ENCODE assay signal across 22 cellular contexts in genomic region chr15:63226155-63226883, GRCh38. TPM values are rescaled to one million over a fixed set of nuclear protein-coding genes. Genes with fewer than 3 reads are reported as not detected.
A peak's percentile ranks its signal among the peaks of the same experiment; 100 is the strongest.
DNase-seq lines count a peak whose midpoint lies in the region; ATAC-seq, FAIRE-seq and TF ChIP-seq lines count a peak whose summit lies in the region.
"Had no signal": no experiment of that assay in that cellular context is flagged by ENCODE, and none has a peak within 500 bp of the region (broad histone marks: within the 10 kb centered on the region; RNA-seq: fewer than 3 reads in every experiment).

No MANE protein-coding gene starts in this region.

- H3K4me3 ChIP-seq in tibial nerve = no peak overlapping the region
- H3K4me3 ChIP-seq: left lung, spleen had no signal

- H3K27me3 Mint-ChIP-seq in activated T-cell treated with anti-CD3 and anti-CD28 coated beads, Interleukin-2, amount 50 U/mL, for 72 hours (ENCODE audit: low read depth) = no peaks in the 10 kb centered on the region
- no peaks in the 10 kb centered on the region for H3K27me3 Mint-ChIP-seq in activated T-cell treated with anti-CD3 and anti-CD28 coated beads, Interleukin-2, amount 50 U/mL, for 4 hours (ENCODE audit: low read depth)
- peaks cover 0 to 3% (median 2%) of the 10 kb centered on the region in 3 donors for H3K27me3 Mint-ChIP-seq in immature natural killer cell (ENCODE audit: low read depth in 3 of 3)
- H3K27me3 Mint-ChIP-seq in activated CD4-positive, alpha-beta memory T cell treated with anti-CD3 and anti-CD28 coated beads for 36 hours = no peaks in the 10 kb centered on the region
- H3K27me3 Mint-ChIP-seq: stimulated activated naive CD8-positive, alpha-beta T cell treated with anti-CD3 and anti-CD28 coated beads, Interleukin-15, amount 100 ng/mL, for 72 hours had no signal

- H3K27ac Mint-ChIP-seq in activated T-cell treated with anti-CD3 and anti-CD28 coated beads, Interleukin-2, amount 50 U/mL, for 72 hours = peak overlapping the region; percentile 73
- H3K27ac Mint-ChIP-seq in immature natural killer cell = peak overlapping the region; percentile 83 to 94 (median 90)
- H3K27ac Mint-ChIP-seq in activated CD4-positive, alpha-beta memory T cell treated with anti-CD3 and anti-CD28 coated beads for 36 hours = no peak overlapping the region

- no peaks in the 10 kb centered on the region for H3K9me3 Mint-ChIP-seq in activated T-cell treated with anti-CD3 and anti-CD28 coated beads, Interleukin-2, amount 50 U/mL, for 72 hours
- no peaks in the 10 kb centered on the region for H3K9me3 Mint-ChIP-seq in activated T-cell treated with anti-CD3 and anti-CD28 coated beads, Interleukin-2, amount 50 U/mL, for 4 hours
- no peaks in the 10 kb centered on the region for H3K9me3 Mint-ChIP-seq in immature natural killer cell
- H3K9me3 Mint-ChIP-seq in activated CD4-positive, alpha-beta memory T cell treated with anti-CD3 and anti-CD28 coated beads for 36 hours = no peaks in the 10 kb centered on the region
- H3K9me3 Mint-ChIP-seq: stimulated activated naive CD8-positive, alpha-beta T cell treated with anti-CD3 and anti-CD28 coated beads, Interleukin-15, amount 100 ng/mL, for 72 hours had no signal

- H3K4me1 Mint-ChIP-seq in activated T-cell treated with anti-CD3 and anti-CD28 coated beads, Interleukin-2, amount 50 U/mL, for 72 hours (ENCODE audit: low read depth) = peaks cover 78% of the 10 kb centered on the region
- peaks cover 70% of the 10 kb centered on the region for H3K4me1 Mint-ChIP-seq in activated T-cell treated with anti-CD3 and anti-CD28 coated beads, Interleukin-2, amount 50 U/mL, for 4 hours (ENCODE audit: low read depth)
- H3K4me1 Mint-ChIP-seq in immature natural killer cell = peaks cover 76 to 85% of the 10 kb centered on the region in 2 donors
- peaks cover 57% of the 10 kb centered on the region for H3K4me1 Mint-ChIP-seq in activated CD4-positive, alpha-beta memory T cell treated with anti-CD3 and anti-CD28 coated beads for 36 hours (ENCODE audit: low read depth)

- no peaks in the 10 kb centered on the region for H3K9me3 ChIP-seq in tibial nerve
- H3K9me3 ChIP-seq: left lung, spleen had no signal

- peaks cover 0 to 6% (median 0%) of the 10 kb centered on the region in 3 donors for H3K36me3 ChIP-seq in tibial nerve
- H3K36me3 ChIP-seq: left lung had no signal

- H3K4me1 ChIP-seq in tibial nerve = peaks cover 0 to 37% (median 9%) of the 10 kb centered on the region in 4 donors

- ATAC-seq in activated T-cell treated with anti-CD3 and anti-CD28 coated beads, Interleukin-2, amount 50 U/mL, for 72 hours (replicated peaks in 1 of 2) = no peak
- ATAC-seq in activated T-cell treated with anti-CD3 and anti-CD28 coated beads, Interleukin-2, amount 50 U/mL, for 4 hours = no peak
- ATAC-seq: left lung; stimulated activated naive CD8-positive, alpha-beta T cell treated with anti-CD3 and anti-CD28 coated beads, Interleukin-15, amount 100 ng/mL, for 72 hours had no signal

- peak overlapping the region; percentile 49 to 68 for H3K4me3 Mint-ChIP-seq in activated T-cell treated with anti-CD3 and anti-CD28 coated beads, Interleukin-2, amount 50 U/mL, for 72 hours
- H3K4me3 Mint-ChIP-seq in activated T-cell treated with anti-CD3 and anti-CD28 coated beads, Interleukin-2, amount 50 U/mL, for 4 hours = no peak overlapping the region
- H3K4me3 Mint-ChIP-seq in immature natural killer cell = peak overlapping the region; percentile 63 to 80 (median 75)
- no peak overlapping the region for H3K4me3 Mint-ChIP-seq in activated CD4-positive, alpha-beta memory T cell treated with anti-CD3 and anti-CD28 coated beads for 36 hours

- no peak for FAIRE-seq in GM12892 (lab: Jason Lieb, UNC)
- FAIRE-seq: colon, D721Med, H54 had no signal

- POLR2A ChIA-PET in activated CD4-positive, alpha-beta memory T cell treated with anti-CD3 and anti-CD28 coated beads for 36 hours (lab: Charles Lee) = interaction anchor here (1.3 kb wide), 1 partner anchor 13 kb away, joined by 3 read pairs; no protein-coding TSS in a partner anchor

- H3K27ac ChIP-seq in VCaP (0 out of 2 replicates have a peak overlapping the region, but pooled peaks have one; percentile 5), tibial nerve (peak overlapping the region in 3 of 4 donors; percentile 22 to 52 (median 48))

- H3K36me3 Mint-ChIP-seq in activated T-cell treated with anti-CD3 and anti-CD28 coated beads, Interleukin-2, amount 50 U/mL, for 72 hours (ENCODE audit: insufficient read depth in 2 of 2) = peaks cover 3 to 12% of the 10 kb centered on the region in 2 donors
- peaks cover 41% of the 10 kb centered on the region for H3K36me3 Mint-ChIP-seq in activated T-cell treated with anti-CD3 and anti-CD28 coated beads, Interleukin-2, amount 50 U/mL, for 4 hours (ENCODE audit: insufficient read depth)
- H3K36me3 Mint-ChIP-seq in immature natural killer cell = peaks cover 0 to 9% (median 3%) of the 10 kb centered on the region in 3 donors
- H3K36me3 Mint-ChIP-seq in activated CD4-positive, alpha-beta memory T cell treated with anti-CD3 and anti-CD28 coated beads for 36 hours = peaks cover 13% of the 10 kb centered on the region

- CTCF ChIA-PET in activated CD4-positive, alpha-beta memory T cell treated with anti-CD3 and anti-CD28 coated beads for 36 hours (lab: Charles Lee) = interaction anchor here (0.8 to 1.5 kb wide), 2 partner anchors 14 to 60 kb away, joined by 3 read pairs; no protein-coding TSS in a partner anchor

- no peaks in the 10 kb centered on the region for H3K27me3 ChIP-seq in tibial nerve
- H3K27me3 ChIP-seq: left lung, spleen had no signal

- intact Hi-C loops in activated CD4-positive, alpha-beta memory T cell treated with anti-CD3 and anti-CD28 coated beads for 36 hours (cut with micrococcal nuclease) = no loop called here

- no peak for TF ChIP-seq EP300 in tibial nerve (IDR thresholded peaks at IDR 0.05)

- WGBS in tibial nerve, 2 donors = 63 to 67% methylated on average over 6 of the region's 6 CpGs

- DNase-seq in activated T-cell treated with anti-CD3 and anti-CD28 coated beads, Interleukin-2, amount 50 U/mL, for 72 hours = no peak
- DNase-seq in activated T-cell treated with anti-CD3 and anti-CD28 coated beads, Interleukin-2, amount 50 U/mL, for 4 hours = no peak
- DNase-seq in immature natural killer cell (peak; percentile 36 to 51 (median 39)), tibial nerve (ENCODE audit: low spot score in 2 of 2) (no peak), anterior cingulate cortex (lab: John Stamatoyannopoulos, UW) (no peak), GM12892 (ENCODE audit: insufficient read length) (no peak)
- DNase-seq in activated CD4-positive, alpha-beta memory T cell treated with anti-CD3 and anti-CD28 coated beads for 36 hours = no peak
- DNase-seq: activated CD4-positive, CD25-positive, alpha-beta regulatory T cell treated with anti-CD3 and anti-CD28 coated beads, Interleukin-2, amount 50 U/mL, for 72 hours; activated T-cell treated with anti-CD3 and anti-CD28 coated beads for 4 hours; GDM1; KG1; left lung; NCI-H1105; NCI-H2171; NCI-H82; RPMI8226; spleen; stimulated activated naive CD8-positive, alpha-beta T cell treated with anti-CD3 and anti-CD28 coated beads, Interleukin-15, amount 100 ng/mL, for 72 hours had no signal

- TF ChIP-seq POLR2A in tibial nerve (IDR thresholded peaks at IDR 0.05) (no peak), GM12892 (IDR thresholded peaks at IDR 0.05; ENCODE audit: low read depth, low read length) (no peak)

- TF ChIP-seq CTCF in VCaP (conservative IDR thresholded peaks at IDR 0.05) (no peak), tibial nerve (IDR thresholded peaks at IDR 0.05) (no peak)

RNA-seq across cellular contexts. Expression of gene RAB8B, which starts 36.9 kb away (rescaled TPM):
- total RNA-seq in activated T-cell treated with anti-CD3 and anti-CD28 coated beads, Interleukin-2, amount 50 U/mL, for 72 hours = 100 to 1,000 TPM; 122 to 157 TPM
- 100 to 1,000 TPM; 127 to 166 (median 152) TPM for total RNA-seq in activated T-cell treated with anti-CD3 and anti-CD28 coated beads, Interleukin-2, amount 50 U/mL, for 4 hours
- 100 to 1,000 TPM in 1 of 3 donors, 10 to 100 TPM in 2; 64.6 to 123 (median 79.7) TPM for polyA plus RNA-seq in immature natural killer cell
- total RNA-seq in tibial nerve = 10 to 100 TPM; 32.9 to 45.0 (median 42.5) TPM
- 100 to 1,000 TPM; 109 to 119 TPM for total RNA-seq in activated CD4-positive, alpha-beta memory T cell treated with anti-CD3 and anti-CD28 coated beads for 36 hours
- 73.7 TPM for polyA plus RNA-seq in GM12892 (2012; ENCODE audit: missing spikeins)

RNA-seq across cellular contexts. Expression of gene APH1B, which starts 51.1 kb away (rescaled TPM):
- 10 to 100 TPM; 24.4 to 30.6 TPM for total RNA-seq in activated T-cell treated with anti-CD3 and anti-CD28 coated beads, Interleukin-2, amount 50 U/mL, for 72 hours
- 1 to 10 TPM; 1.9 to 4.2 (median 3.7) TPM for total RNA-seq in activated T-cell treated with anti-CD3 and anti-CD28 coated beads, Interleukin-2, amount 50 U/mL, for 4 hours
- 1 to 10 TPM; 4.8 to 7.8 (median 5.7) TPM for polyA plus RNA-seq in immature natural killer cell
- total RNA-seq in tibial nerve = 10 to 100 TPM; 11.0 to 18.4 (median 16.1) TPM
- 1 to 10 TPM; 6.6 to 7.0 TPM for total RNA-seq in activated CD4-positive, alpha-beta memory T cell treated with anti-CD3 and anti-CD28 coated beads for 36 hours
- 10.3 TPM for polyA plus RNA-seq in GM12892 (2012; ENCODE audit: missing spikeins)

Comparison
In these comparisons a context has a peak if more than half of its experiments do, and no peak if none do; other contexts are left out.
1. H3K4me3 Mint-ChIP-seq: peak in activated T-cell treated with anti-CD3 and anti-CD28 coated beads, Interleukin-2, amount 50 U/mL, for 72 hours (2 of 2) and immature natural killer cell (5 of 5); none in activated T-cell treated with anti-CD3 and anti-CD28 coated beads, Interleukin-2, amount 50 U/mL, for 4 hours (single experiment) and activated CD4-positive, alpha-beta memory T cell treated with anti-CD3 and anti-CD28 coated beads for 36 hours (single experiment).
2. DNase-seq: peak in immature natural killer cell (3 of 3); none in activated T-cell treated with anti-CD3 and anti-CD28 coated beads, Interleukin-2, amount 50 U/mL, for 72 hours (0 of 2), activated T-cell treated with anti-CD3 and anti-CD28 coated beads, Interleukin-2, amount 50 U/mL, for 4 hours (single experiment), tibial nerve (0 of 2), anterior cingulate cortex (0 of 58), activated CD4-positive, alpha-beta memory T cell treated with anti-CD3 and anti-CD28 coated beads for 36 hours (single experiment) and GM12892 (single experiment).